20 cellular contexts compared by ENCODE assay signal in genomic region chr10:50600286-50600685, GRCh38. TPM values are rescaled to one million over a fixed set of nuclear protein-coding genes. Genes with fewer than 3 reads are reported as not detected.
DNase-seq lines count a peak whose midpoint lies in the region; TF ChIP-seq lines count a peak whose summit lies in the region.
"Had no signal": no experiment of that assay in that cellular context is flagged by ENCODE, and none has a peak within 500 bp of the region (broad histone marks: within the 10 kb centered on the region; RNA-seq: fewer than 3 reads in every experiment).

No MANE protein-coding gene starts in this region.

- in situ Hi-C loops in GM23248 (cut with MboI) = no loop called here

- H2AFZ ChIP-seq in GM23248 (no peak overlapping the region), H9 (ENCODE audit: low read length) (no peak overlapping the region)

- no peak overlapping the region for H2BK5ac ChIP-seq in H9 (ENCODE audit: insufficient read length, low read length)

- no peaks in the 10 kb centered on the region for H3K9me2 ChIP-seq in GM23248 (ENCODE audit: insufficient read depth)

- intact Hi-C loops in dorsolateral prefrontal cortex (cut with DNase I) = no loop called here
- intact Hi-C loops in activated T-helper 1 cell treated with anti-CD3 and anti-CD28 coated beads, Interleukin-12 subunit alpha, Interleukin-12 subunit beta, Interleukin-2, Interleukin-4 antibody, amounts not matched to agents 30 ng/mL and 10 ng/mL and 1 ng/mL, durations not matched to agents 14 hours and 24 hours and 36 hours (cut with micrococcal nuclease) = no loop called here

- H3K23me2 ChIP-seq in H9 (ENCODE audit: insufficient read length, low read depth, low read length, poor library complexity, severe bottlenecking) = no peaks in the 10 kb centered on the region

- no peak overlapping the region for H2BK120ac ChIP-seq in H9 (ENCODE audit: low read depth, low read length, poor library complexity, severe bottlenecking)

- H4K8ac ChIP-seq in H9 (replicated peaks; ENCODE audit: insufficient read length, low read depth, low read length) = no peak overlapping the region

- H3K27me3 ChIP-seq in GM23248 (replicated peaks; ENCODE audit: insufficient read depth) (no peaks in the 10 kb centered on the region), SJCRH30 (no peaks in the 10 kb centered on the region), dorsolateral prefrontal cortex (no peaks in the 10 kb centered on the region), H9 (ENCODE audit: insufficient read depth, low read length) (no peaks in the 10 kb centered on the region)
- H3K27me3 ChIP-seq: BLaER1 treated with 17β-estradiol and CSF1 and Interleukin-3, amounts not matched to agents 10 nM and 100 nM; spleen; testis had no signal

- H3K4ac ChIP-seq in H9 (ENCODE audit: low read depth, low read length) = no peak overlapping the region

- H3K9me3 Mint-ChIP-seq in activated T-helper 1 cell treated with anti-CD3 and anti-CD28 coated beads, Interleukin-12 subunit alpha, Interleukin-12 subunit beta, Interleukin-2, Interleukin-4 antibody, amounts not matched to agents 30 ng/mL and 10 ng/mL and 1 ng/mL, durations not matched to agents 14 hours and 24 hours and 36 hours = no peaks in the 10 kb centered on the region
- H3K9me3 Mint-ChIP-seq in H9 = no peaks in the 10 kb centered on the region
- H3K9me3 Mint-ChIP-seq: neural crest cell had no signal

- DNase-seq in GM23248 = peak; percentile 40
- peak; percentile 39 for DNase-seq in NCI-H1105 (lab: John Stamatoyannopoulos, UW)
- DNase-seq in SJCRH30 = peak; percentile 14 to 48
- peak; percentile 53 for DNase-seq in kidney tubule cell (ENCODE audit: low spot score)
- DNase-seq in dorsolateral prefrontal cortex = no peak
- DNase-seq in activated T-helper 1 cell treated with anti-CD3 and anti-CD28 coated beads, Interleukin-12 subunit alpha, Interleukin-12 subunit beta, Interleukin-2, Interleukin-4 antibody, amounts not matched to agents 30 ng/mL and 10 ng/mL and 1 ng/mL, durations not matched to agents 14 hours and 24 hours and 36 hours (ENCODE audit: low spot score) = no peak
- no peak for DNase-seq in H9
- DNase-seq: activated CD8-positive, alpha-beta memory T cell treated with anti-CD3 and anti-CD28 coated beads, Interleukin-2, amount 10 ng/mL, durations not matched to agents 7 days and 5 days; activated gamma-delta T cell; amniotic stem cell; DND-41; effector memory CD4-positive, alpha-beta T cell; hippocampal formation; midbrain; NCI-H2029 treated with DMSO at 0.1 percent for 48 hours; NK-92 treated with Interleukin-12 subunit alpha and Interleukin-12 subunit beta, amount 100 ng/mL, for 24 hours; spleen; testis had no signal

- H3K14ac ChIP-seq in H9 (ENCODE audit: insufficient read depth, low read length) = no peak overlapping the region

- no peak for TF ChIP-seq CTCF in dorsolateral prefrontal cortex (IDR thresholded peaks at IDR 0.05 in 54 of 56, conservative IDR thresholded peaks at IDR 0.05 in 2 of 56; ENCODE audit: low read depth in 1 of 56, partially characterized antibody in 56 of 56)
- no peak for TF ChIP-seq CTCF in H9 (conservative IDR thresholded peaks at IDR 0.05)

- no peak overlapping the region for H2BK12ac ChIP-seq in H9 (ENCODE audit: insufficient read length, low read depth, low read length)

- H3K27ac ChIP-seq in GM23248 (peak overlapping the region; percentile 55), SJCRH30 (no peak overlapping the region), dorsolateral prefrontal cortex (no peak overlapping the region), H9 (ENCODE audit: insufficient read length, low read depth, low read length) (no peak overlapping the region)
- H3K27ac ChIP-seq: BLaER1 treated with 17β-estradiol and CSF1 and Interleukin-3, amounts not matched to agents 10 nM and 100 nM; spleen; testis had no signal

- H3F3A ChIP-seq in GM23248 (ENCODE audit: insufficient read depth) = peaks cover 48% of the 10 kb centered on the region

- H4K91ac ChIP-seq in H9 (ENCODE audit: insufficient read length, low read depth, low read length) = no peak overlapping the region

- no peak overlapping the region for H2BK15ac ChIP-seq in H9 (ENCODE audit: low read depth, low read length)

- no peaks in the 10 kb centered on the region for H3K79me1 ChIP-seq in H9 (ENCODE audit: insufficient read depth, low read depth, low read length, poor library complexity, severe bottlenecking)

- H3K79me2 ChIP-seq in GM23248 (ENCODE audit: insufficient read depth) (peaks cover 48% of the 10 kb centered on the region), H9 (ENCODE audit: insufficient read depth, low read length) (peaks cover 2% of the 10 kb centered on the region; the same call in 1 of the 2 replicates)

- 76 to 91% methylated on average over 1 of the region's 1 CpG for WGBS in GM23248 (ENCODE audit: low coverage in 1 of 2, low lambda C conversion rate in 2 of 2, missing lambda C conversion rate in 2 of 2), 2 experiments
- WGBS in H9 (ENCODE audit: extremely low coverage, insufficient read length, low lambda C conversion rate) = no CpG with 5 or more reads among the region's 1 CpG

- peaks cover 24% of the 10 kb centered on the region for H3K4me1 Mint-ChIP-seq in activated T-helper 1 cell treated with anti-CD3 and anti-CD28 coated beads, Interleukin-12 subunit alpha, Interleukin-12 subunit beta, Interleukin-2, Interleukin-4 antibody, amounts not matched to agents 30 ng/mL and 10 ng/mL and 1 ng/mL, durations not matched to agents 14 hours and 24 hours and 36 hours (ENCODE audit: low read depth)
- H3K4me1 Mint-ChIP-seq in H9 = peaks cover 41 to 52% of the 10 kb centered on the region in 2 experiments

- no peak overlapping the region for H3K4me3 ChIP-seq in GM23248
- no peak overlapping the region for H3K4me3 ChIP-seq in SJCRH30
- no peak overlapping the region for H3K4me3 ChIP-seq in dorsolateral prefrontal cortex
- H3K4me3 ChIP-seq: BLaER1 treated with 17β-estradiol and CSF1 and Interleukin-3, amounts not matched to agents 10 nM and 100 nM; spleen; testis had no signal

- H3K4me1 ChIP-seq in GM23248 (ENCODE audit: insufficient read depth) = peaks cover 44% of the 10 kb centered on the region
- peaks cover 26% of the 10 kb centered on the region for H3K4me1 ChIP-seq in SJCRH30
- H3K4me1 ChIP-seq in H9 (ENCODE audit: insufficient read depth, low read length) = 0 out of 2 replicates have a peak, but pooled peaks cover 4% of the 10 kb centered on the region

- H3K56ac ChIP-seq in H9 (ENCODE audit: insufficient read length, low read depth, low read length) = no peak overlapping the region

- H3K9me3 ChIP-seq in GM23248 (ENCODE audit: low read depth) (no peaks in the 10 kb centered on the region), SJCRH30 (replicated peaks) (no peaks in the 10 kb centered on the region), H9 (ENCODE audit: control insufficient read depth, low read depth, low read length) (no peaks in the 10 kb centered on the region)
- H3K9me3 ChIP-seq: BLaER1 treated with 17β-estradiol and CSF1 and Interleukin-3, amounts not matched to agents 10 nM and 100 nM; spleen; testis had no signal

- H3K4me2 ChIP-seq in GM23248 (ENCODE audit: unreplicated experiment) (peak overlapping the region; percentile 34), H9 (ENCODE audit: insufficient read depth, insufficient read length, low read length) (no peak overlapping the region)

- H3T11ph ChIP-seq in H9 (ENCODE audit: low read length) = no peak overlapping the region

- no peaks in the 10 kb centered on the region for H4K20me1 ChIP-seq in GM23248 (ENCODE audit: insufficient read depth)
- H4K20me1 ChIP-seq in H9 (ENCODE audit: control insufficient read depth, insufficient read depth, insufficient read length) = no peaks in the 10 kb centered on the region

- H3K36me3 Mint-ChIP-seq in activated T-helper 1 cell treated with anti-CD3 and anti-CD28 coated beads, Interleukin-12 subunit alpha, Interleukin-12 subunit beta, Interleukin-2, Interleukin-4 antibody, amounts not matched to agents 30 ng/mL and 10 ng/mL and 1 ng/mL, durations not matched to agents 14 hours and 24 hours and 36 hours (ENCODE audit: low read depth) = peaks cover 3% of the 10 kb centered on the region
- H3K36me3 Mint-ChIP-seq in H9 (ENCODE audit: insufficient read depth in 1 of 3, low read depth in 3 of 3) = no peaks in the 10 kb centered on the region
- H3K36me3 Mint-ChIP-seq: activated CD8-positive, alpha-beta memory T cell treated with anti-CD3 and anti-CD28 coated beads, Interleukin-2, amount 10 ng/mL, durations not matched to agents 7 days and 5 days had no signal

- H3K36me3 ChIP-seq in GM23248 (ENCODE audit: low read depth) = no peaks in the 10 kb centered on the region
- no peaks in the 10 kb centered on the region for H3K36me3 ChIP-seq in SJCRH30
- H3K36me3 ChIP-seq: BLaER1 treated with 17β-estradiol and CSF1 and Interleukin-3, amounts not matched to agents 10 nM and 100 nM; spleen had no signal

- no peak overlapping the region for H3K23ac ChIP-seq in H9 (ENCODE audit: insufficient read length, low read depth, low read length)

- H2BK20ac ChIP-seq in H9 (ENCODE audit: low read depth, low read length, poor library complexity, severe bottlenecking) = no peak overlapping the region

- no peak overlapping the region for H4K5ac ChIP-seq in H9 (ENCODE audit: insufficient read length, low read depth, low read length)

- no peak overlapping the region for H2AK5ac ChIP-seq in H9 (ENCODE audit: insufficient read length, low read length)

- no peak overlapping the region for H3K4me3 Mint-ChIP-seq in activated T-helper 1 cell treated with anti-CD3 and anti-CD28 coated beads, Interleukin-12 subunit alpha, Interleukin-12 subunit beta, Interleukin-2, Interleukin-4 antibody, amounts not matched to agents 30 ng/mL and 10 ng/mL and 1 ng/mL, durations not matched to agents 14 hours and 24 hours and 36 hours
- H3K4me3 Mint-ChIP-seq in H9 = no peak overlapping the region
- H3K4me3 Mint-ChIP-seq: activated CD8-positive, alpha-beta memory T cell treated with anti-CD3 and anti-CD28 coated beads, Interleukin-2, amount 10 ng/mL, durations not matched to agents 7 days and 5 days; neural crest cell had no signal

- no peak overlapping the region for H3K18ac ChIP-seq in H9 (ENCODE audit: insufficient read length, low read depth, low read length)

- no peaks in the 10 kb centered on the region for H3K27me3 Mint-ChIP-seq in activated T-helper 1 cell treated with anti-CD3 and anti-CD28 coated beads, Interleukin-12 subunit alpha, Interleukin-12 subunit beta, Interleukin-2, Interleukin-4 antibody, amounts not matched to agents 30 ng/mL and 10 ng/mL and 1 ng/mL, durations not matched to agents 14 hours and 24 hours and 36 hours (ENCODE audit: insufficient read depth)
- no peaks in the 10 kb centered on the region for H3K27me3 Mint-ChIP-seq in H9 (ENCODE audit: low read depth)
- H3K27me3 Mint-ChIP-seq: activated CD8-positive, alpha-beta memory T cell treated with anti-CD3 and anti-CD28 coated beads, Interleukin-2, amount 10 ng/mL, durations not matched to agents 7 days and 5 days had no signal

- H3K9ac ChIP-seq in GM23248 (no peak overlapping the region), H9 (ENCODE audit: extremely low read depth, insufficient read length, low read length) (no peak overlapping the region)
- H3K9ac ChIP-seq: BLaER1 treated with 17β-estradiol and CSF1 and Interleukin-3, amounts not matched to agents 10 nM and 100 nM had no signal

- H3K27ac Mint-ChIP-seq in activated T-helper 1 cell treated with anti-CD3 and anti-CD28 coated beads, Interleukin-12 subunit alpha, Interleukin-12 subunit beta, Interleukin-2, Interleukin-4 antibody, amounts not matched to agents 30 ng/mL and 10 ng/mL and 1 ng/mL, durations not matched to agents 14 hours and 24 hours and 36 hours = no peak overlapping the region
- H3K27ac Mint-ChIP-seq in H9 = no peak overlapping the region
- H3K27ac Mint-ChIP-seq: activated CD8-positive, alpha-beta memory T cell treated with anti-CD3 and anti-CD28 coated beads, Interleukin-2, amount 10 ng/mL, durations not matched to agents 7 days and 5 days had no signal

RNA-seq across cellular contexts. Expression of gene SGMS1, which starts 23.5 kb away (rescaled TPM):
- 53.6 and 71.3 TPM in 2 replicates for total RNA-seq in GM23248 (2014; rRNA removed; shearing (Covaris generic))
- 22.7 and 25.1 TPM in 2 replicates for polyA plus RNA-seq in GM23248 (2016; fragmentation: Nextera tagmentation; extraction: Ambion mirVana)
- 13.4 and 14.7 TPM in 2 replicates for total RNA-seq in SJCRH30 (2014; rRNA removed; shearing (Covaris generic))
- total RNA-seq in dorsolateral prefrontal cortex = 100 to 1,000 TPM in 1 of 120 experiments, 10 to 100 TPM in 119; 37.8 to 101 (median 59.4) TPM
- 18.2 and 18.6 TPM in 2 replicates for total RNA-seq in activated T-helper 1 cell treated with anti-CD3 and anti-CD28 coated beads, Interleukin-12 subunit alpha, Interleukin-12 subunit beta, Interleukin-2, Interleukin-4 antibody, amounts not matched to agents 30 ng/mL and 10 ng/mL and 1 ng/mL, durations not matched to agents 14 hours and 24 hours and 36 hours
- 19.3 and 20.4 TPM in 2 replicates for total RNA-seq in H9 (2021)

Comparison
In these comparisons a context has a peak if more than half of its experiments do, and no peak if none do; other contexts are left out.
1. DNase-seq: peak in GM23248 (single experiment), NCI-H1105 (single experiment), SJCRH30 (2 of 2) and kidney tubule cell (single experiment); none in dorsolateral prefrontal cortex (0 of 10), activated T-helper 1 cell treated with anti-CD3 and anti-CD28 coated beads, Interleukin-12 subunit alpha, Interleukin-12 subunit beta, Interleukin-2, Interleukin-4 antibody, amounts not matched to agents 30 ng/mL and 10 ng/mL and 1 ng/mL, durations not matched to agents 14 hours and 24 hours and 36 hours (single experiment) and H9 (single experiment).